In the genomic region with DNA sequence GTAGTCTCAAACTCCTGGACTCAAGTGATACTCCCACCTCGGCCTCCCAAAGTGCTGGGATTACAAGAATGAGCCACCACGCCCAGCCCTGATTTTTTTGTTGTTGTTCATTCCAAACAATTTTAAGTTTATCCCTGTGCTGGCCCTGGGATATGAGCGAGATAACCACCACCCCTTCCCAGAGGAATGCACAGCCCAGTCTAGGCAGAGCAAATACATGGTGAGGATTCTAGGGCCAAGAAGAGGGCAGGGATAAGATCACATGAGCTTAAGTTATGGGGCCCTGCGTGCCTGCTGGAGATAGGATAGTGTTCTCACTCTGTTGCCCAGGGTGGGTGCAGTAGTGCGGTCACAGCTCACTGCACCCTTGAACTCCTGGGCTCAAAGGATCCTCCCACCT, we compare ENCODE assay signal across 16 cellular contexts. TPM values are rescaled to one million over a fixed set of nuclear protein-coding genes. Genes with fewer than 3 reads are reported as not detected.
"Had no signal": no experiment of that assay in that cellular context is flagged by ENCODE, and none has a peak within 500 bp of the region (broad histone marks: within the 10 kb centered on the region; RNA-seq: fewer than 3 reads in every experiment).

No MANE protein-coding gene starts in this region.

- H3K36me3 ChIP-seq: ovary, right lobe of liver, stomach, thoracic aorta had no signal

- H3K4me3 ChIP-seq: ovary, right lobe of liver, stomach, thoracic aorta had no signal

- DNase-seq: activated CD4-positive, alpha-beta T cell treated with anti-CD3 and anti-CD28 coated beads, Interleukin-2, amount 50 U/mL, for 4 hours; activated CD4-positive, CD25-positive, alpha-beta regulatory T cell treated with anti-CD3 and anti-CD28 coated beads, Interleukin-2, amount 50 U/mL, for 72 hours; activated naive CD4-positive, alpha-beta T cell treated with anti-CD3 and anti-CD28 coated beads for 36 hours; activated naive CD8-positive, alpha-beta T cell treated with anti-CD3 and anti-CD28 coated beads, Interleukin-2, amount 50 U/mL, for 24 hours; hypothalamus; mesendoderm; ovary; right lobe of liver; stimulated activated CD4-positive, alpha-beta T cell treated with anti-CD3 and anti-CD28 coated beads, Interleukin-1b, Interleukin-23, amount 100 ng/mL, for 48 hours; stomach; T-helper 1 cell; T1000 had no signal

- H3K27ac ChIP-seq: epithelial cell of prostate, ovary, right lobe of liver, stomach, thoracic aorta had no signal

- H3K27me3 ChIP-seq: ovary, right lobe of liver had no signal

- H3K9me3 Mint-ChIP-seq: activated naive CD4-positive, alpha-beta T cell treated with anti-CD3 and anti-CD28 coated beads for 36 hours; activated naive CD8-positive, alpha-beta T cell treated with anti-CD3 and anti-CD28 coated beads, Interleukin-2, amount 50 U/mL, for 24 hours; activated T-helper 17 cell treated with anti-CD3 and anti-CD28 coated beads, Interleukin-2, amount 50 U/mL, for 72 hours had no signal

- H3K9me3 ChIP-seq: ovary, right lobe of liver, stomach, thoracic aorta had no signal

- H3K27ac Mint-ChIP-seq: activated naive CD4-positive, alpha-beta T cell treated with anti-CD3 and anti-CD28 coated beads for 36 hours; activated naive CD8-positive, alpha-beta T cell treated with anti-CD3 and anti-CD28 coated beads, Interleukin-2, amount 50 U/mL, for 24 hours; activated T-helper 17 cell treated with anti-CD3 and anti-CD28 coated beads, Interleukin-2, amount 50 U/mL, for 72 hours had no signal

- H3K4me1 ChIP-seq: right lobe of liver had no signal

- ATAC-seq: activated naive CD8-positive, alpha-beta T cell treated with anti-CD3 and anti-CD28 coated beads, Interleukin-2, amount 50 U/mL, for 24 hours; activated T-helper 17 cell treated with anti-CD3 and anti-CD28 coated beads, Interleukin-2, amount 50 U/mL, for 72 hours; right lobe of liver had no signal

- H3K4me3 Mint-ChIP-seq: activated naive CD4-positive, alpha-beta T cell treated with anti-CD3 and anti-CD28 coated beads for 36 hours; activated naive CD8-positive, alpha-beta T cell treated with anti-CD3 and anti-CD28 coated beads, Interleukin-2, amount 50 U/mL, for 24 hours; activated T-helper 17 cell treated with anti-CD3 and anti-CD28 coated beads, Interleukin-2, amount 50 U/mL, for 72 hours had no signal

RNA-seq across cellular contexts. Expression of a gene that starts 29.1 kb away (rescaled TPM):
- total RNA-seq: activated T-helper 17 cell treated with anti-CD3 and anti-CD28 coated beads, Interleukin-2, amount 50 U/mL, for 72 hours; pulmonary artery endothelial cell had no signal
